ENCODE assay signal across 1 cellular context in genomic region chr11:31810779-31811647, GRCh38.
TF ChIP-seq lines count a peak whose summit lies in the region.

TSS of gene PAX6 (minus strand) at chr11:31811322. CDS start at chr11:31806411, 4,911 bp downstream.

TF ChIP-seq in H1, 55 proteins besides CTCF, POLR2A, EP300 and RAD21 (continued from another document):
- TF ChIP-seq CHD7 (IDR thresholded peaks at IDR 0.05; ENCODE audit: insufficient replicate concordance, low read length) = no peak
- no peak for TF ChIP-seq ZNF274 (IDR thresholded peaks at IDR 0.05; ENCODE audit: borderline replicate concordance, extremely low read depth, low read length)
- TF ChIP-seq SP2 (IDR thresholded peaks at IDR 0.05; ENCODE audit: low read length) = no peak
- TF ChIP-seq ATF2 (IDR thresholded peaks at IDR 0.05; ENCODE audit: low read length) = no peak
- no peak for TF ChIP-seq HDAC6 (IDR thresholded peaks at IDR 0.05; ENCODE audit: low read depth, low read length)
- no peak for TF ChIP-seq RFX5 (IDR thresholded peaks at IDR 0.05; ENCODE audit: borderline replicate concordance, low read depth, low read length)
- no peak for TF ChIP-seq YY1 (IDR thresholded peaks at IDR 0.05; ENCODE audit: low read depth, low read length)
- no peak for TF ChIP-seq CBX5 (IDR thresholded peaks at IDR 0.05; ENCODE audit: low read depth, low read length)
- peak; percentile 29 for TF ChIP-seq EZH2 (IDR thresholded peaks at IDR 0.05; ENCODE audit: low read depth, low read length, severe bottlenecking)
- no peak for TF ChIP-seq SP1 (IDR thresholded peaks at IDR 0.05; ENCODE audit: low read depth, low read length)
- TF ChIP-seq ASH2L (IDR thresholded peaks at IDR 0.05; ENCODE audit: low read length) = no peak
- TF ChIP-seq SIX5 (IDR thresholded peaks at IDR 0.05; ENCODE audit: low read depth, low read length) = no peak
- TF ChIP-seq SP4 (IDR thresholded peaks at IDR 0.05; ENCODE audit: low read length) = no peak
- TF ChIP-seq NANOG (IDR thresholded peaks at IDR 0.05; ENCODE audit: insufficient read depth, low read depth, low read length, poor library complexity, severe bottlenecking) = peak; percentile 45
- TF ChIP-seq PHF8 (conservative IDR thresholded peaks at IDR 0.05; ENCODE audit: low read depth, low read length) = no peak
- TF ChIP-seq CBX8 (IDR thresholded peaks at IDR 0.05; ENCODE audit: borderline replicate concordance, low read depth, low read length) = no peak
- TF ChIP-seq MAFK (IDR thresholded peaks at IDR 0.05; ENCODE audit: low read depth, low read length) = no peak
- no peak for TF ChIP-seq KDM1A (IDR thresholded peaks at IDR 0.05; ENCODE audit: borderline replicate concordance, low read length)
- TF ChIP-seq SRF (IDR thresholded peaks at IDR 0.05; ENCODE audit: low read depth, low read length) = no peak
- no peak for TF ChIP-seq NRF1 (IDR thresholded peaks at IDR 0.05; ENCODE audit: low read depth, low read length)
- TF ChIP-seq POLR2AphosphoS5 (IDR thresholded peaks at IDR 0.05; ENCODE audit: low read depth, low read length) = no peak
- peak; percentile 16 for TF ChIP-seq RNF2 (IDR thresholded peaks at IDR 0.05; ENCODE audit: borderline replicate concordance, low read depth, low read length, missing control alignments, poor library complexity, severe bottlenecking)
- no peak for TF ChIP-seq GTF2F1 (IDR thresholded peaks at IDR 0.05; ENCODE audit: borderline replicate concordance, low read depth, low read length)
- peak; percentile 12; the same call in 1 of the 2 replicates for TF ChIP-seq EGR1 (IDR thresholded peaks at IDR 0.05; ENCODE audit: borderline replicate concordance, low read depth, low read length)
- TF ChIP-seq TBP (IDR thresholded peaks at IDR 0.05; ENCODE audit: low read depth, low read length) = no peak
- no peak for TF ChIP-seq KDM5A (IDR thresholded peaks at IDR 0.05; ENCODE audit: low read length)
- no peak; the same call in 1 of the 2 replicates for TF ChIP-seq RBBP5 (IDR thresholded peaks at IDR 0.05; ENCODE audit: borderline replicate concordance, low read depth, low read length)
- TF ChIP-seq BRCA1 (IDR thresholded peaks at IDR 0.05; ENCODE audit: low read depth, low read length) = no peak
- TF ChIP-seq FOSL1 (IDR thresholded peaks at IDR 0.05; ENCODE audit: insufficient read depth, low read depth, low read length) = no peak
- TF ChIP-seq USF2 (IDR thresholded peaks at IDR 0.05; ENCODE audit: low read length) = no peak
- TF ChIP-seq SUZ12 (IDR thresholded peaks at IDR 0.05; ENCODE audit: low read length) = peak; percentile 7; the same call in 1 of the 2 replicates
- TF ChIP-seq CHD2 (IDR thresholded peaks at IDR 0.05; ENCODE audit: low read length) = no peak
- TF ChIP-seq JUN (IDR thresholded peaks at IDR 0.05; ENCODE audit: low read depth, low read length) = no peak
- TF ChIP-seq RXRA (IDR thresholded peaks at IDR 0.05; ENCODE audit: insufficient read depth, low read depth, low read length) = no peak
- TF ChIP-seq E2F6 (IDR thresholded peaks at IDR 0.05) = peak; percentile 70
- no peak for TF ChIP-seq BCL11A (IDR thresholded peaks at IDR 0.05; ENCODE audit: low read depth in 2 of 2, low read length in 2 of 2)
- no peak for TF ChIP-seq TCF12 (IDR thresholded peaks at IDR 0.05; ENCODE audit: low read depth, low read length)
- no peak for TF ChIP-seq HDAC2 (IDR thresholded peaks at IDR 0.05; ENCODE audit: borderline replicate concordance in 1 of 2, low read depth in 2 of 2, low read length in 2 of 2)
- no peak for TF ChIP-seq JUND (IDR thresholded peaks at IDR 0.05; ENCODE audit: low read length)
- no peak for TF ChIP-seq ATF3 (IDR thresholded peaks at IDR 0.05; ENCODE audit: insufficient read depth, low read depth, low read length)
- peak; percentile 59; the same call in 1 of the 2 replicates for TF ChIP-seq GABPA (IDR thresholded peaks at IDR 0.05; ENCODE audit: borderline replicate concordance, insufficient read depth, low read length)
- no peak for TF ChIP-seq POU5F1 (IDR thresholded peaks at IDR 0.05; ENCODE audit: low read depth, low read length)
- TF ChIP-seq TAF1 (IDR thresholded peaks at IDR 0.05; ENCODE audit: low read depth, low read length) = no peak
- peak; percentile 77 for TF ChIP-seq KDM4A (IDR thresholded peaks at IDR 0.05; ENCODE audit: low read depth, low read length, severe bottlenecking)
- TF ChIP-seq TEAD4 (IDR thresholded peaks at IDR 0.05; ENCODE audit: low read depth, low read length) = no peak
- TF ChIP-seq BACH1 (IDR thresholded peaks at IDR 0.05; ENCODE audit: low read length) = no peak
- TF ChIP-seq CREB1 (IDR thresholded peaks at IDR 0.05) = no peak; the same call in 1 of the 2 replicates
- TF ChIP-seq CEBPB (IDR thresholded peaks at IDR 0.05; ENCODE audit: low read depth, low read length) = no peak
- peak; percentile 60 for TF ChIP-seq SAP30 (IDR thresholded peaks at IDR 0.05; ENCODE audit: insufficient read depth, insufficient replicate concordance, low read length)
- peak; percentile 92 for TF ChIP-seq CTBP2 (IDR thresholded peaks at IDR 0.05; ENCODE audit: borderline replicate concordance, insufficient read depth, insufficient read length, low read length)
- TF ChIP-seq MAX (IDR thresholded peaks at IDR 0.05) = peak; percentile 36
- TF ChIP-seq SIN3A (conservative IDR thresholded peaks at IDR 0.05 in 1 of 2, IDR thresholded peaks at IDR 0.05 in 1 of 2; ENCODE audit: low read depth in 1 of 2, low read length in 2 of 2) = peak; percentile 18 to 66; a peak in 2 of 4 replicates
- TF ChIP-seq SIRT6 (IDR thresholded peaks at IDR 0.05; ENCODE audit: low read length) = no peak
- TF ChIP-seq CHD1 (IDR thresholded peaks at IDR 0.05; ENCODE audit: low read depth, low read length) = no peak
